8 cellular contexts compared by ENCODE assay signal in genomic region chr2:74481961-74482800, GRCh38. TPM values are rescaled to one million over a fixed set of nuclear protein-coding genes. Genes with fewer than 3 reads are reported as not detected.
DNase-seq lines count a peak whose midpoint lies in the region; ATAC-seq and TF ChIP-seq lines count a peak whose summit lies in the region.

No MANE protein-coding gene starts in this region.

- ATAC-seq in CD4-positive, CD25-positive, alpha-beta regulatory T cell (ENCODE audit: low read depth in 2 of 2): peak; percentile 27 to 35
- peak; percentile 51 for ATAC-seq in GM19324 (IDR thresholded peaks at IDR 0.05; ENCODE audit: low FRiP score, unreplicated experiment)
- peak; percentile 27 for ATAC-seq in HG03196 (IDR thresholded peaks at IDR 0.05; ENCODE audit: unreplicated experiment)
- ATAC-seq in left colon: peak; percentile 53
- ATAC-seq in stimulated activated effector memory CD8-positive, alpha-beta T cell treated with anti-CD3 and anti-CD28 coated beads, Interleukin-12 subunit alpha, Interleukin-12 subunit beta, amount 100 ng/mL, for 72 hours: peak; percentile 65

- intact Hi-C loops in left colon (cut with DNase I, micrococcal nuclease): loop anchor here in 1 of 2 donors (5.0 kb wide), 1 partner anchor 105 kb away; no protein-coding TSS in a partner anchor

- in situ Hi-C loops in brain microvascular endothelial cell (cut with HindIII; ENCODE audit: low pct_ligation_motif_present, low sequenced_read_pairs): no loop called here

- no peaks in the 10 kb centered on the region for H3K9me3 Mint-ChIP-seq in CD4-positive, CD25-positive, alpha-beta regulatory T cell
- no peaks in the 10 kb centered on the region for H3K9me3 Mint-ChIP-seq in stimulated activated effector memory CD8-positive, alpha-beta T cell treated with anti-CD3 and anti-CD28 coated beads, Interleukin-12 subunit alpha, Interleukin-12 subunit beta, amount 100 ng/mL, for 72 hours

- H3K27ac ChIP-seq in CD4-positive, CD25-positive, alpha-beta regulatory T cell (ENCODE audit: insufficient read depth, low read length, poor library complexity, severe bottlenecking): peak overlapping the region; percentile 91
- H3K27ac ChIP-seq in SK-N-MC (0 out of 2 replicates have a peak overlapping the region, but pooled peaks have one; percentile 40), brain microvascular endothelial cell (peak overlapping the region; percentile 65)

- H3K4me3 Mint-ChIP-seq in CD4-positive, CD25-positive, alpha-beta regulatory T cell: peak overlapping the region; percentile 98 to 100 (median 100)
- peak overlapping the region; percentile 90 for H3K4me3 Mint-ChIP-seq in stimulated activated effector memory CD8-positive, alpha-beta T cell treated with anti-CD3 and anti-CD28 coated beads, Interleukin-12 subunit alpha, Interleukin-12 subunit beta, amount 100 ng/mL, for 72 hours

- H3K9ac ChIP-seq in SK-N-MC (ENCODE audit: insufficient read length): peak overlapping the region; percentile 82

- H3K9me3 ChIP-seq in CD4-positive, CD25-positive, alpha-beta regulatory T cell (ENCODE audit: control insufficient read depth in 2 of 2, low read length in 2 of 2): no peaks in the 10 kb centered on the region
- no peaks in the 10 kb centered on the region for H3K9me3 ChIP-seq in SK-N-MC (ENCODE audit: low read depth, low read length)

- peaks cover 22% of the 10 kb centered on the region for H3K4me1 ChIP-seq in CD4-positive, CD25-positive, alpha-beta regulatory T cell (ENCODE audit: control insufficient read depth, insufficient read depth, low read length, poor library complexity, severe bottlenecking)

- peak overlapping the region; percentile 90 to 100 (median 99) for H3K27ac Mint-ChIP-seq in CD4-positive, CD25-positive, alpha-beta regulatory T cell
- peak overlapping the region; percentile 95 for H3K27ac Mint-ChIP-seq in stimulated activated effector memory CD8-positive, alpha-beta T cell treated with anti-CD3 and anti-CD28 coated beads, Interleukin-12 subunit alpha, Interleukin-12 subunit beta, amount 100 ng/mL, for 72 hours

- peak; percentile 26 to 72 (median 43) for DNase-seq in CD4-positive, CD25-positive, alpha-beta regulatory T cell
- DNase-seq in SK-N-MC (ENCODE audit: low read depth, low spot score): no peak
- no peak for DNase-seq in brain microvascular endothelial cell
- DNase-seq in left colon: peak in 1 of 2 donors; percentile 43
- peak in 1 of 2 donors; percentile 88 for DNase-seq in stimulated activated effector memory CD8-positive, alpha-beta T cell treated with anti-CD3 and anti-CD28 coated beads, Interleukin-12 subunit alpha, Interleukin-12 subunit beta, amount 100 ng/mL, for 72 hours (ENCODE audit: low spot score in 2 of 2)
- no peak for DNase-seq in GM19240 (ENCODE audit: insufficient read length, low spot score)

- peak overlapping the region; percentile 94 for H3K4me3 ChIP-seq in CD4-positive, CD25-positive, alpha-beta regulatory T cell (ENCODE audit: low read depth, low read length)
- peak overlapping the region; percentile 90 for H3K4me3 ChIP-seq in SK-N-MC
- peak overlapping the region; percentile 99 for H3K4me3 ChIP-seq in brain microvascular endothelial cell (ENCODE audit: low read depth, low read length)

- H3K27me3 Mint-ChIP-seq in CD4-positive, CD25-positive, alpha-beta regulatory T cell: no peaks in the 10 kb centered on the region

- peaks cover 23% of the 10 kb centered on the region for H3K36me3 Mint-ChIP-seq in CD4-positive, CD25-positive, alpha-beta regulatory T cell
- peaks cover 76% of the 10 kb centered on the region for H3K36me3 Mint-ChIP-seq in stimulated activated effector memory CD8-positive, alpha-beta T cell treated with anti-CD3 and anti-CD28 coated beads, Interleukin-12 subunit alpha, Interleukin-12 subunit beta, amount 100 ng/mL, for 72 hours

- peaks cover 0 to 53% (median 27%) of the 10 kb centered on the region in 4 donors for H3K4me1 Mint-ChIP-seq in CD4-positive, CD25-positive, alpha-beta regulatory T cell
- H3K4me1 Mint-ChIP-seq in stimulated activated effector memory CD8-positive, alpha-beta T cell treated with anti-CD3 and anti-CD28 coated beads, Interleukin-12 subunit alpha, Interleukin-12 subunit beta, amount 100 ng/mL, for 72 hours: peaks cover 39% of the 10 kb centered on the region

- no peak for TF ChIP-seq CTCF in brain microvascular endothelial cell (IDR thresholded peaks at IDR 0.05; ENCODE audit: low read depth, low read length, missing control alignments)

- H3K36me3 ChIP-seq in CD4-positive, CD25-positive, alpha-beta regulatory T cell (ENCODE audit: control insufficient read depth, insufficient read depth, low read length): peaks cover 24% of the 10 kb centered on the region
- H3K36me3 ChIP-seq in SK-N-MC (ENCODE audit: insufficient read depth, low read length) (peaks cover 8% of the 10 kb centered on the region; the same call in 1 of the 2 replicates), brain microvascular endothelial cell (replicated peaks) (peaks cover 4% of the 10 kb centered on the region)

- H3K27me3 ChIP-seq in CD4-positive, CD25-positive, alpha-beta regulatory T cell (ENCODE audit: control insufficient read depth, insufficient read depth, low read length): no peaks in the 10 kb centered on the region
- H3K27me3 ChIP-seq in brain microvascular endothelial cell (replicated peaks): no peaks in the 10 kb centered on the region

RNA-seq across cellular contexts. Expression of gene CCDC142, which starts 0.6 kb away (rescaled TPM):
- total RNA-seq in CD4-positive, CD25-positive, alpha-beta regulatory T cell: 15.8 TPM
- 10 to 100 TPM in 3 of 4 donors, 1 to 10 TPM in 1; 8.9 to 14.9 (median 10.4) TPM for polyA plus RNA-seq in CD4-positive, CD25-positive, alpha-beta regulatory T cell
- total RNA-seq in left colon: 10 to 100 TPM; 22.4 to 23.9 TPM

RNA-seq across cellular contexts. Expression of gene TTC31, which starts 0.7 kb away (rescaled TPM):
- total RNA-seq in CD4-positive, CD25-positive, alpha-beta regulatory T cell: 38.7 TPM
- polyA plus RNA-seq in CD4-positive, CD25-positive, alpha-beta regulatory T cell: 10 to 100 TPM; 21.7 to 24.7 (median 22.7) TPM
- total RNA-seq in left colon: 10 to 100 TPM; 23.6 to 29.7 TPM

RNA-seq across cellular contexts. Expression of gene MRPL53, which starts 9.7 kb away (rescaled TPM):
- 57.2 TPM for total RNA-seq in CD4-positive, CD25-positive, alpha-beta regulatory T cell
- polyA plus RNA-seq in CD4-positive, CD25-positive, alpha-beta regulatory T cell: 100 to 1,000 TPM; 120 to 163 (median 137) TPM
- total RNA-seq in left colon: 10 to 100 TPM; 63.6 to 65.0 TPM

RNA-seq across cellular contexts. Expression of gene MOGS, which starts 17.0 kb away (rescaled TPM):
- 56.8 TPM for total RNA-seq in CD4-positive, CD25-positive, alpha-beta regulatory T cell
- polyA plus RNA-seq in CD4-positive, CD25-positive, alpha-beta regulatory T cell: 10 to 100 TPM; 31.7 to 38.0 (median 34.8) TPM
- total RNA-seq in left colon: 10 to 100 TPM; 51.4 to 59.6 TPM

RNA-seq across cellular contexts. Expression of gene LBX2, which starts 17.2 kb away (rescaled TPM):
- total RNA-seq in CD4-positive, CD25-positive, alpha-beta regulatory T cell: not detected
- polyA plus RNA-seq in CD4-positive, CD25-positive, alpha-beta regulatory T cell: under 1 TPM in 2 of 4 donors, not detected in 2; 0.16 to 0.40 TPM
- 1 to 10 TPM; 1.2 to 1.7 TPM for total RNA-seq in left colon

Comparison
In these comparisons a context has a peak if more than half of its experiments do, and no peak if none do; other contexts are left out.
1. DNase-seq: peak in CD4-positive, CD25-positive, alpha-beta regulatory T cell (3 of 3); none in SK-N-MC (single experiment), brain microvascular endothelial cell (single experiment) and GM19240 (single experiment).
2. H3K27ac ChIP-seq: peak in every context shown above with its lines; median percentile 91 in CD4-positive, CD25-positive, alpha-beta regulatory T cell; 65 in brain microvascular endothelial cell; 40 in SK-N-MC.
3. Peak in every context shown above with its lines, with median percentiles within 50 percentile points of each other: ATAC-seq and H3K4me3 ChIP-seq.